ENCODE assay signal across 19 cellular contexts in the genomic region with DNA sequence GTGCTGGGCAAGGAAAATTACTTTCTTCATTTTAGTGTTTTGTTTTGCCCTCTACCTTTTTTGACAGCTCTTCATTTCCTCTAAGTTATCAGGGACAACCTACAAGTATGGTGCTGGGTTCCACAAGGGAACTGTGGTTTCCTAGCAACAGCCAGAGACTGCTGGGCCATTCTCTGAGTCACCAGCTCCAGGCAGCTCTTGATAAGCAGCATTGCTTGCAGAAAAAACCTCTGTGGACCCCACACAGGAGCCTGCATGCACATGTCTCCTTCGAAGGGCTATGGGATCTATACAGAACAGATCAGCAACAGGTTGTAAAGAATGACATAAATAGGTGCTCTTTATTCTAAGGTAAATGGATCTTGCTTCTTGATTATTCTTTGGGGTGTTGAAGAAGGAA.
DNase-seq lines count a peak whose midpoint lies in the region; TF ChIP-seq lines count a peak whose summit lies in the region.
"Had no signal": no experiment of that assay in that cellular context is flagged by ENCODE, and none has a peak within 500 bp of the region (broad histone marks: within the 10 kb centered on the region; RNA-seq: fewer than 3 reads in every experiment).

No MANE protein-coding gene starts in this region.

- no peak overlapping the region for H3K27ac ChIP-seq in neuronal stem cell (replicated peaks; ENCODE audit: low read length)
- H3K27ac ChIP-seq: 22Rv1, gastrocnemius medialis, left ventricle myocardium inferior, SJSA1, thyroid gland had no signal

- H2BK5ac ChIP-seq in neuronal stem cell (ENCODE audit: low read length), result no peak overlapping the region

- no peak overlapping the region for H4K91ac ChIP-seq in neuronal stem cell (ENCODE audit: low read depth, low read length, poor library complexity)

- H2BK120ac ChIP-seq in neuronal stem cell (ENCODE audit: low read depth, low read length), result no peak overlapping the region

- no peak for TF ChIP-seq CTCF in cardiac fibroblast (IDR thresholded peaks at IDR 0.05; ENCODE audit: low read depth, low read length)

- no peaks in the 10 kb centered on the region for H3K9me3 ChIP-seq in neuronal stem cell (replicated peaks in 1 of 2; ENCODE audit: control insufficient read depth in 2 of 2, insufficient read depth in 1 of 2, low read depth in 1 of 2, low read length in 2 of 2)
- H3K9me3 ChIP-seq: gastrocnemius medialis, left ventricle myocardium inferior, SJSA1, thyroid gland had no signal

- H3K18ac ChIP-seq in neuronal stem cell (ENCODE audit: low read length), result no peak overlapping the region

- no peak overlapping the region for H3K4me3 ChIP-seq in cardiac fibroblast (replicated peaks in 1 of 2; ENCODE audit: low read depth in 2 of 2, low read length in 2 of 2)
- H3K4me3 ChIP-seq in neuronal stem cell (ENCODE audit: low read length in 2 of 2), result no peak overlapping the region
- H3K4me3 ChIP-seq: gastrocnemius medialis, GM12878, left ventricle myocardium inferior, SJSA1, thyroid gland had no signal

- no peak overlapping the region for H2BK12ac ChIP-seq in neuronal stem cell (ENCODE audit: low read length)

- no CpG with 5 or more reads among the region's 1 CpG for WGBS in neuronal stem cell (ENCODE audit: extremely low coverage in 2 of 2, insufficient read length in 2 of 2, insufficient replicate concordance in 1 of 2), 2 donors

- H2AFZ ChIP-seq in neuronal stem cell (ENCODE audit: low read length), result peak overlapping the region; percentile 34

- no peak overlapping the region for H2AK5ac ChIP-seq in neuronal stem cell (ENCODE audit: low read depth, low read length)

- no peak overlapping the region for H4K8ac ChIP-seq in neuronal stem cell (ENCODE audit: low read depth, low read length)

- H3K4me1 ChIP-seq in neuronal stem cell (ENCODE audit: control insufficient read depth in 2 of 2, insufficient read depth in 1 of 2, low read depth in 1 of 2, low read length in 2 of 2), result peaks cover 3 to 10% of the 10 kb centered on the region in 2 donors
- H3K4me1 ChIP-seq: SJSA1, thyroid gland had no signal

- peak; percentile 19 for DNase-seq in DMS 273 (lab: John Stamatoyannopoulos, UW; ENCODE audit: unreplicated experiment)
- no peak for DNase-seq in DMS 273 treated with DMSO at 0.1 percent for 48 hours (lab: John Stamatoyannopoulos, UW)
- DNase-seq in MV-4-11 (lab: John Stamatoyannopoulos, UW), result peak; percentile 24
- peak; percentile 43 to 59 for DNase-seq in cardiac fibroblast (ENCODE audit: low read depth in 2 of 2)
- no peak for DNase-seq in neuronal stem cell (ENCODE audit: low spot score)
- DNase-seq in NCI-H1436 treated with DMSO at 0.1 percent for 48 hours (lab: John Stamatoyannopoulos, UW), result no peak
- no peak for DNase-seq in AG08395 (ENCODE audit: low spot score)
- no peak for DNase-seq in T-helper 9 cell
- DNase-seq: activated CD4-positive, CD25-positive, alpha-beta regulatory T cell treated with anti-CD3 and anti-CD28 coated beads, Interleukin-2, amount 50 U/mL, for 72 hours; activated naive CD8-positive, alpha-beta T cell treated with anti-CD3 and anti-CD28 coated beads, Interleukin-2, amount 10 ng/mL, durations not matched to agents 7 days and 5 days; gastrocnemius medialis; left ventricle myocardium inferior; NCI-H146; NCI-H82; stimulated activated CD4-positive, alpha-beta T cell treated with anti-CD3 and anti-CD28 coated beads, Interleukin-12 subunit alpha, Interleukin-12 subunit beta, amount 100 ng/mL, for 4 hours; thyroid gland had no signal

- no peaks in the 10 kb centered on the region for H3K36me3 ChIP-seq in neuronal stem cell (replicated peaks in 1 of 2; ENCODE audit: control insufficient read depth in 2 of 2, insufficient read depth in 2 of 2, low read length in 2 of 2)
- H3K36me3 ChIP-seq: gastrocnemius medialis, left ventricle myocardium inferior, SJSA1, thyroid gland had no signal

- H2BK15ac ChIP-seq in neuronal stem cell (ENCODE audit: low read length), result no peak overlapping the region

- H3K4me2 ChIP-seq in neuronal stem cell (ENCODE audit: insufficient read depth, low read length, poor library complexity, severe bottlenecking), result no peak overlapping the region

- no peak overlapping the region for H3K4ac ChIP-seq in neuronal stem cell (ENCODE audit: low read length)

- H3K14ac ChIP-seq in neuronal stem cell (ENCODE audit: low read length), result no peak overlapping the region

- H3K9ac ChIP-seq in neuronal stem cell (ENCODE audit: low read depth, low read length, poor library complexity), result no peak overlapping the region

- no peaks in the 10 kb centered on the region for H3K27me3 ChIP-seq in neuronal stem cell (ENCODE audit: control insufficient read depth in 3 of 3, insufficient read depth in 3 of 3, low read depth in 1 of 3, low read length in 3 of 3)
- H3K27me3 ChIP-seq: gastrocnemius medialis, SJSA1, thyroid gland had no signal

- no peaks in the 10 kb centered on the region for H3K79me1 ChIP-seq in neuronal stem cell (ENCODE audit: low read depth, low read length)

- no peak overlapping the region for H3K23ac ChIP-seq in neuronal stem cell (ENCODE audit: low read depth, low read length, poor library complexity)

Comparison
In these comparisons a context has a peak if more than half of its experiments do, and no peak if none do; other contexts are left out.
1. DNase-seq: peak in DMS 273 (single experiment), MV-4-11 (single experiment) and cardiac fibroblast (2 of 2); none in DMS 273 treated with DMSO at 0.1 percent for 48 hours (single experiment), neuronal stem cell (single experiment), NCI-H1436 treated with DMSO at 0.1 percent for 48 hours (single experiment), AG08395 (single experiment) and T-helper 9 cell (single experiment).